In the genomic region with DNA sequence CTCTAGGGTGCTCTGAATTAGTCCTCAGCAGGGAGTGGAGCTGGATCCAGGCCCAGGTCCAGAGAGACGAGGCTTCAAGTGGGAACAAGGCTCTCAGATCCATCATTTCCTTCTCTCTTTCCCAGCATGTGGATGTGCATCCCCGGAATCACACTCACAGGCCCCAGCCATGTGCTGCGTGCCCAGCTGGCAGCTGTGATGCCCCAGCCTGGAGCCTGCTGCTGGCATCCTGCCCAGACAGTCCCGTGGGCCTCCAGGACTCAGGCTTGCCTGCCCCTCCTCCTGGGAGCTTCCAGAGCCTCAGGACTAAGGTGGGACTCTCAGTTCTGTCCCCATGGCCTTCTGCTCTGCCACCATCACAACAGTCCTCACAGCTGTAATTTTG, we compare ENCODE assay signal across 12 cellular contexts. TPM values are rescaled to one million over a fixed set of nuclear protein-coding genes. Genes with fewer than 3 reads are reported as not detected.
A peak's percentile ranks its signal among the peaks of the same experiment; 100 is the strongest.
DNase-seq lines count a peak whose midpoint lies in the region; ATAC-seq, FAIRE-seq and TF ChIP-seq lines count a peak whose summit lies in the region.
"Had no signal": no experiment of that assay in that cellular context is flagged by ENCODE, and none has a peak within 500 bp of the region (broad histone marks: within the 10 kb centered on the region; RNA-seq: fewer than 3 reads in every experiment).

No MANE protein-coding gene starts in this region.

- H3K4me3 ChIP-seq in BE2C (ENCODE audit: low read depth, low read length) (no peak overlapping the region), bronchial epithelial cell (ENCODE audit: low read depth, low read length) (no peak overlapping the region), vagina (no peak overlapping the region)
- no peak overlapping the region for H3K4me3 ChIP-seq in naive thymus-derived CD4-positive, alpha-beta T cell (ENCODE audit: low read length)
- H3K4me3 ChIP-seq: coronary artery had no signal

- peaks cover 22% of the 10 kb centered on the region for H3K27me3 ChIP-seq in BE2C
- no peaks in the 10 kb centered on the region for H3K27me3 ChIP-seq in bronchial epithelial cell (ENCODE audit: control insufficient read depth, insufficient read depth, low read length)
- no peaks in the 10 kb centered on the region for H3K27me3 ChIP-seq in naive thymus-derived CD4-positive, alpha-beta T cell (ENCODE audit: control insufficient read depth in 2 of 2, insufficient read depth in 2 of 2, low read length in 2 of 2)
- H3K27me3 ChIP-seq in vagina: no peaks in the 10 kb centered on the region

- peaks cover 0 to 1% (median 0%) of the 10 kb centered on the region in 7 donors for H3K4me1 Mint-ChIP-seq in naive thymus-derived CD4-positive, alpha-beta T cell
- no peaks in the 10 kb centered on the region for H3K4me1 Mint-ChIP-seq in activated naive CD8-positive, alpha-beta T cell treated with anti-CD3 and anti-CD28 coated beads for 36 hours
- H3K4me1 Mint-ChIP-seq: CD4-positive, alpha-beta memory T cell had no signal

- POLR2A ChIA-PET in naive thymus-derived CD4-positive, alpha-beta T cell (lab: Charles Lee): no interaction called here

- no peak overlapping the region for H3K27ac ChIP-seq in naive thymus-derived CD4-positive, alpha-beta T cell (ENCODE audit: low read depth, low read length)
- H3K27ac ChIP-seq in vagina: no peak overlapping the region
- H3K27ac ChIP-seq: coronary artery had no signal

- DNase-seq in BE2C (peak; percentile 87), NCI-H2029 (lab: John Stamatoyannopoulos, UW) (peak; percentile 86), bronchial epithelial cell (ENCODE audit: low read depth) (peak; percentile 46), mucosa of gallbladder (ENCODE audit: low spot score) (peak; percentile 50), vagina (ENCODE audit: extremely low spot score in 2 of 2) (no peak)
- DNase-seq in naive thymus-derived CD4-positive, alpha-beta T cell: no peak
- DNase-seq in activated naive CD8-positive, alpha-beta T cell treated with anti-CD3 and anti-CD28 coated beads for 36 hours: no peak
- DNase-seq: activated CD4-positive, alpha-beta T cell treated with anti-CD3 and anti-CD28 coated beads, Interleukin-2, amount 50 U/mL, for 1 hour; CD4-positive, alpha-beta memory T cell; stimulated activated CD4-positive, alpha-beta T cell treated with anti-CD3 and anti-CD28 coated beads, Interleukin-2, amount 100 ng/mL, for 48 hours had no signal

- H3K36me3 Mint-ChIP-seq in naive thymus-derived CD4-positive, alpha-beta T cell: no peaks in the 10 kb centered on the region
- H3K36me3 Mint-ChIP-seq in activated naive CD8-positive, alpha-beta T cell treated with anti-CD3 and anti-CD28 coated beads for 36 hours: no peaks in the 10 kb centered on the region
- H3K36me3 Mint-ChIP-seq: CD4-positive, alpha-beta memory T cell had no signal

- FAIRE-seq in bronchial epithelial cell (lab: Jason Lieb, UNC): no peak

- H3K4me1 ChIP-seq in BE2C (peaks cover 5% of the 10 kb centered on the region), vagina (peaks cover 45% of the 10 kb centered on the region)
- no peaks in the 10 kb centered on the region for H3K4me1 ChIP-seq in naive thymus-derived CD4-positive, alpha-beta T cell (ENCODE audit: control insufficient read depth in 2 of 2, insufficient read depth in 2 of 2, low read length in 2 of 2)

- H3K27ac Mint-ChIP-seq in naive thymus-derived CD4-positive, alpha-beta T cell: no peak overlapping the region
- H3K27ac Mint-ChIP-seq in activated naive CD8-positive, alpha-beta T cell treated with anti-CD3 and anti-CD28 coated beads for 36 hours: no peak overlapping the region
- H3K27ac Mint-ChIP-seq: CD4-positive, alpha-beta memory T cell had no signal

- H3K36me3 ChIP-seq in BE2C: no peaks in the 10 kb centered on the region
- no peaks in the 10 kb centered on the region for H3K36me3 ChIP-seq in bronchial epithelial cell (ENCODE audit: control insufficient read depth, insufficient read depth, low read length)
- no peaks in the 10 kb centered on the region for H3K36me3 ChIP-seq in naive thymus-derived CD4-positive, alpha-beta T cell (ENCODE audit: control insufficient read depth in 2 of 3, insufficient read depth in 3 of 3, low read length in 3 of 3)
- no peaks in the 10 kb centered on the region for H3K36me3 ChIP-seq in vagina

- H3K4me3 Mint-ChIP-seq in naive thymus-derived CD4-positive, alpha-beta T cell: no peak overlapping the region
- H3K4me3 Mint-ChIP-seq in activated naive CD8-positive, alpha-beta T cell treated with anti-CD3 and anti-CD28 coated beads for 36 hours: no peak overlapping the region
- H3K4me3 Mint-ChIP-seq: CD4-positive, alpha-beta memory T cell had no signal

- intact Hi-C loops in naive thymus-derived CD4-positive, alpha-beta T cell (cut with micrococcal nuclease): loop anchor here (1.0 to 5.0 kb wide), 2 partner anchors 486 to 590 kb away; no protein-coding TSS in a partner anchor
- intact Hi-C loops in vagina (cut with DNase I): no loop called here

- TF ChIP-seq POLR2A in vagina (IDR thresholded peaks at IDR 0.05): no peak

- no peak for ATAC-seq in HG03442 (IDR thresholded peaks at IDR 0.05; ENCODE audit: unreplicated experiment)
- ATAC-seq in naive thymus-derived CD4-positive, alpha-beta T cell: no peak

- H3K27me3 Mint-ChIP-seq in naive thymus-derived CD4-positive, alpha-beta T cell: peaks cover 0 to 4% (median 0%) of the 10 kb centered on the region in 5 donors
- peaks cover 5% of the 10 kb centered on the region for H3K27me3 Mint-ChIP-seq in activated naive CD8-positive, alpha-beta T cell treated with anti-CD3 and anti-CD28 coated beads for 36 hours

- CTCF ChIA-PET in naive thymus-derived CD4-positive, alpha-beta T cell (lab: Charles Lee): interaction anchor here (0.6 to 1.6 kb wide), 3 partner anchors 488 to 1744 kb away, joined by 3 to 6 read pairs (median 6); no protein-coding TSS in a partner anchor

- TF ChIP-seq CTCF in BE2C (IDR thresholded peaks at IDR 0.05; ENCODE audit: low read depth, low read length) (no peak), bronchial epithelial cell (IDR thresholded peaks at IDR 0.05; ENCODE audit: insufficient read depth, low read length, severe bottlenecking) (no peak), vagina (IDR thresholded peaks at IDR 0.05) (no peak)

- H3K9me3 ChIP-seq in BE2C (no peaks in the 10 kb centered on the region), vagina (no peaks in the 10 kb centered on the region)
- H3K9me3 ChIP-seq in naive thymus-derived CD4-positive, alpha-beta T cell (ENCODE audit: control insufficient read depth in 2 of 3, low read length in 3 of 3): no peaks in the 10 kb centered on the region

- H3K9me3 Mint-ChIP-seq in naive thymus-derived CD4-positive, alpha-beta T cell: peaks cover 0 to 2% (median 0%) of the 10 kb centered on the region in 11 donors
- H3K9me3 Mint-ChIP-seq in activated naive CD8-positive, alpha-beta T cell treated with anti-CD3 and anti-CD28 coated beads for 36 hours: no peaks in the 10 kb centered on the region
- H3K9me3 Mint-ChIP-seq: CD4-positive, alpha-beta memory T cell had no signal

RNA-seq across cellular contexts. Expression of a gene that starts 6.2 kb away (rescaled TPM):
- polyA plus RNA-seq in BE2C (2012; ENCODE audit: insufficient read depth, insufficient read length, low read depth): not detected
- total RNA-seq in bronchial epithelial cell: not detected in 2 replicates
- total RNA-seq in mucosa of gallbladder: not detected
- total RNA-seq in naive thymus-derived CD4-positive, alpha-beta T cell: not detected
- not detected for polyA plus RNA-seq in naive thymus-derived CD4-positive, alpha-beta T cell
- total RNA-seq in activated naive CD8-positive, alpha-beta T cell treated with anti-CD3 and anti-CD28 coated beads for 36 hours: not detected
- total RNA-seq in vagina: not detected
- total RNA-seq: CD4-positive, alpha-beta memory T cell had no signal
- polyA plus RNA-seq: CD4-positive, alpha-beta memory T cell had no signal

RNA-seq across cellular contexts. Expression of a gene that starts 14.5 kb away (rescaled TPM):
- polyA plus RNA-seq in BE2C (2012; ENCODE audit: insufficient read depth, insufficient read length, low read depth): not detected
- not detected in 2 replicates for total RNA-seq in bronchial epithelial cell
- total RNA-seq in mucosa of gallbladder: not detected
- not detected for total RNA-seq in naive thymus-derived CD4-positive, alpha-beta T cell
- not detected for polyA plus RNA-seq in naive thymus-derived CD4-positive, alpha-beta T cell
- not detected for total RNA-seq in activated naive CD8-positive, alpha-beta T cell treated with anti-CD3 and anti-CD28 coated beads for 36 hours
- total RNA-seq in vagina: not detected
- total RNA-seq: CD4-positive, alpha-beta memory T cell had no signal
- polyA plus RNA-seq: CD4-positive, alpha-beta memory T cell had no signal

RNA-seq across cellular contexts. Expression of a gene that starts 24.3 kb away (rescaled TPM):
- not detected for polyA plus RNA-seq in BE2C (2012; ENCODE audit: insufficient read depth, insufficient read length, low read depth)
- total RNA-seq in bronchial epithelial cell (not detected in 2 replicates), mucosa of gallbladder (not detected), vagina (not detected)
- not detected for total RNA-seq in naive thymus-derived CD4-positive, alpha-beta T cell
- polyA plus RNA-seq in naive thymus-derived CD4-positive, alpha-beta T cell: not detected
- not detected for total RNA-seq in activated naive CD8-positive, alpha-beta T cell treated with anti-CD3 and anti-CD28 coated beads for 36 hours
- total RNA-seq: CD4-positive, alpha-beta memory T cell had no signal
- polyA plus RNA-seq: CD4-positive, alpha-beta memory T cell had no signal

RNA-seq across cellular contexts. Expression of a gene that starts 42.6 kb away (rescaled TPM):
- not detected for polyA plus RNA-seq in BE2C (2012; ENCODE audit: insufficient read depth, insufficient read length, low read depth)
- 1.8 and 7.3 TPM in 2 replicates for total RNA-seq in bronchial epithelial cell
- not detected for total RNA-seq in mucosa of gallbladder
- not detected for total RNA-seq in naive thymus-derived CD4-positive, alpha-beta T cell
- not detected for polyA plus RNA-seq in naive thymus-derived CD4-positive, alpha-beta T cell
- total RNA-seq in activated naive CD8-positive, alpha-beta T cell treated with anti-CD3 and anti-CD28 coated beads for 36 hours: not detected
- not detected for total RNA-seq in vagina
- total RNA-seq: CD4-positive, alpha-beta memory T cell had no signal
- polyA plus RNA-seq: CD4-positive, alpha-beta memory T cell had no signal

Comparison
In these comparisons a context has a peak if more than half of its experiments do, and no peak if none do; other contexts are left out.
1. DNase-seq: peak in BE2C (single experiment), NCI-H2029 (single experiment), bronchial epithelial cell (single experiment) and mucosa of gallbladder (single experiment); none in naive thymus-derived CD4-positive, alpha-beta T cell (0 of 9), activated naive CD8-positive, alpha-beta T cell treated with anti-CD3 and anti-CD28 coated beads for 36 hours (single experiment) and vagina (0 of 2).